1 cellular context compared by ENCODE assay signal in the genomic region with DNA sequence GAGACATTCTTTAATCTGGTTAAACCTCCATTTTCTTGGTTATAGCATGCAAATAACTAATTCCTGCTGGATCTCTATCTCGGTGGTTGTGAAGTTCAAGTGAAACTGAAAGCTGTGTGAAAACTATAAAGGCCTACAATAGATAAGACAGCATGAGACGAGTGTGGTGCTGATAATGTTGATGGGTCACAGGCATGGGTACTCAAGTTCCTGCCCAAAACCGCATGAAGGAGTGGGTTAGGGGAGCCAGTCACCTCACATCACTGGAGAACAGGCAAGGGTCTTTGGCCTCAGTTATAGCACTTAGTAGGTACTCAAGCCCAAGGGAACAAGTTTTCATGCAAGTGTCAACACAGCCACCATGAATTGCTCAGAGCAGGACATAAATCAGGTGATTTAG.
TF ChIP-seq lines count a peak whose summit lies in the region.

No MANE protein-coding gene starts in this region.

TF ChIP-seq in HepG2, 621 proteins besides CTCF, POLR2A, EP300 and RAD21:
- TF ChIP-seq ZBTB38 (CRISPR knock-in tag; IDR thresholded peaks at IDR 0.05) (no peak), ZNF577 (CRISPR knock-in tag; IDR thresholded peaks at IDR 0.05; ENCODE audit: borderline replicate concordance, low read depth) (no peak), ZBTB26 (CRISPR knock-in tag; IDR thresholded peaks at IDR 0.05; ENCODE audit: borderline replicate concordance) (no peak), ZBTB7A (CRISPR knock-in tag; IDR thresholded peaks at IDR 0.05) (no peak), HOXD1 (CRISPR knock-in tag; IDR thresholded peaks at IDR 0.05) (no peak), CBX5 (CRISPR knock-in tag; IDR thresholded peaks at IDR 0.05; ENCODE audit: borderline replicate concordance) (no peak), TCF7 (IDR thresholded peaks at IDR 0.05; ENCODE audit: low read depth) (no peak)
